1 cellular context compared by ENCODE assay signal in the genomic region with DNA sequence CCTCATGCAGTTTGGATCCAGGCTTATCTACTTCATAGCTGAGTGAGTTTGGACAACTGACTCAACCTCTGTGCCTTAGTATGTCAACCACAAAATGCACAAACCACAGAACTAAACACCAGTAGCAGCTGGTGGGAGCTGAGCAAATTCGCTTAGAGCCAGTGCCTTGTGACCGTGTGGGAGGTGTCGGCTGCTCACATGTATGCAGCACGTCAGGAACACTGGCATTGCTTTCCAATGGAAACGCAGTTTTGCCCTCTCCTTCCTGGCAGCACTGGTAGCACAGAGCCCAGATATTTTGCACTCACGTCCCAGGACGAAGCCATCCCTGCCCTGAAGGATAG.
TF ChIP-seq lines count a peak whose summit lies in the region.

No MANE protein-coding gene starts in this region.

TF ChIP-seq in K562, 482 proteins besides CTCF, POLR2A, EP300 and RAD21 (continued from another document and continues in another):
- TF ChIP-seq FOXK2 (conservative IDR thresholded peaks at IDR 0.05 in 1 of 2, IDR thresholded peaks at IDR 0.05 in 1 of 2; ENCODE audit: low read depth in 2 of 2): no peak; a peak in 1 of 4 replicates
- no peak for TF ChIP-seq CHD1 (IDR thresholded peaks at IDR 0.05; ENCODE audit: low read length)
- no peak for TF ChIP-seq ZNF644 (tag; IDR thresholded peaks at IDR 0.05; ENCODE audit: low read depth)
- no peak for TF ChIP-seq KLF6 (CRISPR knock-in tag; IDR thresholded peaks at IDR 0.05; ENCODE audit: borderline replicate concordance)
- TF ChIP-seq, protein P1, sequence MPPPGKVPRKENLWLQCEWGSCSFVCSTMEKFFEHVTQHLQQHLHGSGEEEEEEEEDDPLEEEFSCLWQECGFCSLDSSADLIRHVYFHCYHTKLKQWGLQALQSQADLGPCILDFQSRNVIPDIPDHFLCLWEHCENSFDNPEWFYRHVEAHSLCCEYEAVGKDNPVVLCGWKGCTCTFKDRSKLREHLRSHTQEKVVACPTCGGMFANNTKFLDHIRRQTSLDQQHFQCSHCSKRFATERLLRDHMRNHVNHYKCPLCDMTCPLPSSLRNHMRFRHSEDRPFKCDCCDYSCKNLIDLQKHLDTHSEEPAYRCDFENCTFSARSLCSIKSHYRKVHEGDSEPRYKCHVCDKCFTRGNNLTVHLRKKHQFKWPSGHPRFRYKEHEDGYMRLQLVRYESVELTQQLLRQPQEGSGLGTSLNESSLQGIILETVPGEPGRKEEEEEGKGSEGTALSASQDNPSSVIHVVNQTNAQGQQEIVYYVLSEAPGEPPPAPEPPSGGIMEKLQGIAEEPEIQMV (tag; conservative IDR thresholded peaks at IDR 0.05; ENCODE audit: low read depth): no peak
- 0 out of 2 replicates have a peak, but pooled peaks have one; percentile 34 for TF ChIP-seq ATF7 (IDR thresholded peaks at IDR 0.05)
- TF ChIP-seq ZNF444 (CRISPR knock-in tag; IDR thresholded peaks at IDR 0.05): no peak
- TF ChIP-seq STAG1 (CRISPR knock-in tag; IDR thresholded peaks at IDR 0.05; ENCODE audit: borderline replicate concordance): no peak
- TF ChIP-seq HOXB6 (CRISPR knock-in tag; IDR thresholded peaks at IDR 0.05; ENCODE audit: borderline replicate concordance): no peak
- TF ChIP-seq HNRNPK (IDR thresholded peaks at IDR 0.05; ENCODE audit: low read depth, low read length, poor library complexity, severe bottlenecking): no peak
- no peak for TF ChIP-seq HMGN3 (IDR thresholded peaks at IDR 0.05; ENCODE audit: borderline replicate concordance, extremely low read depth, insufficient read length, low read depth, low read length)
- no peak for TF ChIP-seq TBP (optimal IDR thresholded peaks at IDR 0.05; ENCODE audit: low read depth, low read length)
- TF ChIP-seq TRIM24 (IDR thresholded peaks at IDR 0.05): no peak; a peak in 1 of 4 replicates
- no peak for TF ChIP-seq BRF1 (IDR thresholded peaks at IDR 0.05; ENCODE audit: borderline replicate concordance, extremely low read depth, insufficient read length)
- peak; percentile 46 for TF ChIP-seq ZFX (CRISPR knock-in tag; IDR thresholded peaks at IDR 0.05)
- TF ChIP-seq MYBL2 (IDR thresholded peaks at IDR 0.05; ENCODE audit: low read depth): no peak
- TF ChIP-seq MYBL2 (CRISPR knock-in tag; IDR thresholded peaks at IDR 0.05; ENCODE audit: borderline replicate concordance): no peak
- TF ChIP-seq RHOXF2B (CRISPR knock-in tag; conservative IDR thresholded peaks at IDR 0.05): no peak
- TF ChIP-seq BHLHE40 (IDR thresholded peaks at IDR 0.05; ENCODE audit: low read length): peak; percentile 77
- no peak for TF ChIP-seq STAT5B (CRISPR knock-in tag; IDR thresholded peaks at IDR 0.05)
- TF ChIP-seq TRIM28 (IDR thresholded peaks at IDR 0.05): no peak
- peak; percentile 57; the same call in 1 of the 2 replicates for TF ChIP-seq SP1 (CRISPR knock-in tag; IDR thresholded peaks at IDR 0.05)
- TF ChIP-seq, protein P2, sequence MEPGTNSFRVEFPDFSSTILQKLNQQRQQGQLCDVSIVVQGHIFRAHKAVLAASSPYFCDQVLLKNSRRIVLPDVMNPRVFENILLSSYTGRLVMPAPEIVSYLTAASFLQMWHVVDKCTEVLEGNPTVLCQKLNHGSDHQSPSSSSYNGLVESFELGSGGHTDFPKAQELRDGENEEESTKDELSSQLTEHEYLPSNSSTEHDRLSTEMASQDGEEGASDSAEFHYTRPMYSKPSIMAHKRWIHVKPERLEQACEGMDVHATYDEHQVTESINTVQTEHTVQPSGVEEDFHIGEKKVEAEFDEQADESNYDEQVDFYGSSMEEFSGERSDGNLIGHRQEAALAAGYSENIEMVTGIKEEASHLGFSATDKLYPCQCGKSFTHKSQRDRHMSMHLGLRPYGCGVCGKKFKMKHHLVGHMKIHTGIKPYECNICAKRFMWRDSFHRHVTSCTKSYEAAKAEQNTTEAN (CRISPR knock-in tag; IDR thresholded peaks at IDR 0.05): no peak
- TF ChIP-seq ZNF24 (IDR thresholded peaks at IDR 0.05): no peak
- TF ChIP-seq STAT5A (IDR thresholded peaks at IDR 0.05; ENCODE audit: borderline replicate concordance, low read length): no peak
- no peak for TF ChIP-seq NCOR1 (IDR thresholded peaks at IDR 0.05)
- TF ChIP-seq L3MBTL2 (IDR thresholded peaks at IDR 0.05): peak; percentile 61
- TF ChIP-seq ZNF76 (CRISPR knock-in tag; IDR thresholded peaks at IDR 0.05; ENCODE audit: borderline replicate concordance): no peak
- no peak for TF ChIP-seq ARHGAP35 (IDR thresholded peaks at IDR 0.05; ENCODE audit: partially characterized antibody)
- TF ChIP-seq ZNF3 (CRISPR knock-in tag; IDR thresholded peaks at IDR 0.05): no peak
- no peak for TF ChIP-seq ZNF764 (CRISPR knock-in tag; IDR thresholded peaks at IDR 0.05; ENCODE audit: low read depth)
- no peak for TF ChIP-seq PHF21A (IDR thresholded peaks at IDR 0.05; ENCODE audit: borderline replicate concordance, low read depth)
- no peak for TF ChIP-seq ZNF175 (CRISPR knock-in tag; IDR thresholded peaks at IDR 0.05; ENCODE audit: low read depth)
- TF ChIP-seq NCOA4 (IDR thresholded peaks at IDR 0.05; ENCODE audit: partially characterized antibody): no peak
- TF ChIP-seq YBX1 (IDR thresholded peaks at IDR 0.05): no peak
- no peak for TF ChIP-seq U2AF1 (optimal IDR thresholded peaks at IDR 0.05; ENCODE audit: low read depth, low read length)
- TF ChIP-seq FIP1L1 (IDR thresholded peaks at IDR 0.05; ENCODE audit: low read depth, low read length, poor library complexity, severe bottlenecking): no peak
- peak; percentile 35; the same call in 1 of the 2 replicates for TF ChIP-seq ZNF121 (CRISPR knock-in tag; conservative IDR thresholded peaks at IDR 0.05)
- no peak for TF ChIP-seq SRSF3 (IDR thresholded peaks at IDR 0.05; ENCODE audit: insufficient read depth, low read length)
- no peak for TF ChIP-seq HNRNPL (IDR thresholded peaks at IDR 0.05; ENCODE audit: low read depth, low read length)
- TF ChIP-seq, protein P3, sequence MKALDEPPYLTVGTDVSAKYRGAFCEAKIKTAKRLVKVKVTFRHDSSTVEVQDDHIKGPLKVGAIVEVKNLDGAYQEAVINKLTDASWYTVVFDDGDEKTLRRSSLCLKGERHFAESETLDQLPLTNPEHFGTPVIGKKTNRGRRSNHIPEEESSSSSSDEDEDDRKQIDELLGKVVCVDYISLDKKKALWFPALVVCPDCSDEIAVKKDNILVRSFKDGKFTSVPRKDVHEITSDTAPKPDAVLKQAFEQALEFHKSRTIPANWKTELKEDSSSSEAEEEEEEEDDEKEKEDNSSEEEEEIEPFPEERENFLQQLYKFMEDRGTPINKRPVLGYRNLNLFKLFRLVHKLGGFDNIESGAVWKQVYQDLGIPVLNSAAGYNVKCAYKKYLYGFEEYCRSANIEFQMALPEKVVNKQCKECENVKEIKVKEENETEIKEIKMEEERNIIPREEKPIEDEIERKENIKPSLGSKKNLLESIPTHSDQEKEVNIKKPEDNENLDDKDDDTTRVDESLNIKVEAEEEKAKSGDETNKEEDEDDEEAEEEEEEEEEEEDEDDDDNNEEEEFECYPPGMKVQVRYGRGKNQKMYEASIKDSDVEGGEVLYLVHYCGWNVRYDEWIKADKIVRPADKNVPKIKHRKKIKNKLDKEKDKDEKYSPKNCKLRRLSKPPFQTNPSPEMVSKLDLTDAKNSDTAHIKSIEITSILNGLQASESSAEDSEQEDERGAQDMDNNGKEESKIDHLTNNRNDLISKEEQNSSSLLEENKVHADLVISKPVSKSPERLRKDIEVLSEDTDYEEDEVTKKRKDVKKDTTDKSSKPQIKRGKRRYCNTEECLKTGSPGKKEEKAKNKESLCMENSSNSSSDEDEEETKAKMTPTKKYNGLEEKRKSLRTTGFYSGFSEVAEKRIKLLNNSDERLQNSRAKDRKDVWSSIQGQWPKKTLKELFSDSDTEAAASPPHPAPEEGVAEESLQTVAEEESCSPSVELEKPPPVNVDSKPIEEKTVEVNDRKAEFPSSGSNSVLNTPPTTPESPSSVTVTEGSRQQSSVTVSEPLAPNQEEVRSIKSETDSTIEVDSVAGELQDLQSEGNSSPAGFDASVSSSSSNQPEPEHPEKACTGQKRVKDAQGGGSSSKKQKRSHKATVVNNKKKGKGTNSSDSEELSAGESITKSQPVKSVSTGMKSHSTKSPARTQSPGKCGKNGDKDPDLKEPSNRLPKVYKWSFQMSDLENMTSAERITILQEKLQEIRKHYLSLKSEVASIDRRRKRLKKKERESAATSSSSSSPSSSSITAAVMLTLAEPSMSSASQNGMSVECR (CRISPR knock-in tag; IDR thresholded peaks at IDR 0.05): no peak
- TF ChIP-seq, protein P4, sequence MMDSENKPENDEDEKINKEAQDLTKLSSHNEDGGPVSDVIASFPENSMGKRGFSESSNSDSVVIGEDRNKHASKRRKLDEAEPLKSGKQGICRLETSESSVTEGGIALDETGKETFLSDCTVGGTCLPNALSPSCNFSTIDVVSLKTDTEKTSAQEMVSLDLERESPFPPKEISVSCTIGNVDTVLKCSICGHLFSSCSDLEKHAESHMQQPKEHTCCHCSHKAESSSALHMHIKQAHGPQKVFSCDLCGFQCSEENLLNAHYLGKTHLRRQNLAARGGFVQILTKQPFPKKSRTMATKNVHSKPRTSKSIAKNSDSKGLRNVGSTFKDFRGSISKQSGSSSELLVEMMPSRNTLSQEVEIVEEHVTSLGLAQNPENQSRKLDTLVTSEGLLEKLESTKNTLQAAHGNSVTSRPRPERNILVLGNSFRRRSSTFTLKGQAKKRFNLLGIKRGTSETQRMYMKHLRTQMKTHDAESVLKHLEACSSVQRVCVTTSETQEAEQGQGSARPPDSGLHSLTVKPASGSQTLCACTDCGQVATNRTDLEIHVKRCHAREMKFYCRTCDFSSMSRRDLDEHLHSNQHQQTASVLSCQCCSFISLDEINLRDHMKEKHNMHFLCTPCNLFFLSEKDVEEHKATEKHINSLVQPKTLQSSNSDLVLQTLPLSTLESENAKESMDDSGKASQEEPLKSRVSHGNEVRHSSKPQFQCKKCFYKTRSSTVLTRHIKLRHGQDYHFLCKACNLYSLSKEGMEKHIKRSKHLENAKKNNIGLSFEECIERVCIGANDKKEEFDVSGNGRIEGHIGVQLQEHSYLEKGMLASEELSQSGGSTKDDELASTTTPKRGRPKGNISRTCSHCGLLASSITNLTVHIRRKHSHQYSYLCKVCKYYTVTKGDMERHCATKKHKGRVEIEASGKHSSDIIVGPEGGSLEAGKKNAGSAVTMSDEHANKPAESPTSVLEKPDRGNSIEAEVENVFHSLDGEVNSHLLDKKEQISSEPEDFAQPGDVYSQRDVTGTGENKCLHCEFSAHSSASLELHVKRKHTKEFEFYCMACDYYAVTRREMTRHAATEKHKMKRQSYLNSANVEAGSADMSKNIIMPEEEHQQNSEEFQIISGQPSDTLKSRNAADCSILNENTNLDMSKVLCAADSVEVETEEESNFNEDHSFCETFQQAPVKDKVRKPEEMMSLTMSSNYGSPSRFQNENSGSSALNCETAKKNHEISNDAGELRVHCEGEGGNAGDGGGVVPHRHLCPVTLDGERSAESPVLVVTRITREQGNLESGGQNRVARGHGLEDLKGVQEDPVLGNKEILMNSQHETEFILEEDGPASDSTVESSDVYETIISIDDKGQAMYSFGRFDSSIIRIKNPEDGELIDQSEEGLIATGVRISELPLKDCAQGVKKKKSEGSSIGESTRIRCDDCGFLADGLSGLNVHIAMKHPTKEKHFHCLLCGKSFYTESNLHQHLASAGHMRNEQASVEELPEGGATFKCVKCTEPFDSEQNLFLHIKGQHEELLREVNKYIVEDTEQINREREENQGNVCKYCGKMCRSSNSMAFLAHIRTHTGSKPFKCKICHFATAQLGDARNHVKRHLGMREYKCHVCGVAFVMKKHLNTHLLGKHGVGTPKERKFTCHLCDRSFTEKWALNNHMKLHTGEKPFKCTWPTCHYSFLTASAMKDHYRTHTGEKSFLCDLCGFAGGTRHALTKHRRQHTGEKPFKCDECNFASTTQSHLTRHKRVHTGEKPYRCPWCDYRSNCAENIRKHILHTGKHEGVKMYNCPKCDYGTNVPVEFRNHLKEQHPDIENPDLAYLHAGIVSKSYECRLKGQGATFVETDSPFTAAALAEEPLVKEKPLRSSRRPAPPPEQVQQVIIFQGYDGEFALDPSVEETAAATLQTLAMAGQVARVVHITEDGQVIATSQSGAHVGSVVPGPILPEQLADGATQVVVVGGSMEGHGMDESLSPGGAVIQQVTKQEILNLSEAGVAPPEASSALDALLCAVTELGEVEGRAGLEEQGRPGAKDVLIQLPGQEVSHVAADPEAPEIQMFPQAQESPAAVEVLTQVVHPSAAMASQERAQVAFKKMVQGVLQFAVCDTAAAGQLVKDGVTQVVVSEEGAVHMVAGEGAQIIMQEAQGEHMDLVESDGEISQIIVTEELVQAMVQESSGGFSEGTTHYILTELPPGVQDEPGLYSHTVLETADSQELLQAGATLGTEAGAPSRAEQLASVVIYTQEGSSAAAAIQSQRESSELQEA (IDR thresholded peaks at IDR 0.05; ENCODE audit: low read depth): no peak
- TF ChIP-seq ZNF589 (CRISPR knock-in tag; IDR thresholded peaks at IDR 0.05; ENCODE audit: low read depth): no peak
- TF ChIP-seq FOXM1 (IDR thresholded peaks at IDR 0.05; ENCODE audit: low read depth): no peak
- TF ChIP-seq FOXM1 (CRISPR knock-in tag; IDR thresholded peaks at IDR 0.05; ENCODE audit: low read depth): no peak
- TF ChIP-seq DNMT1 (IDR thresholded peaks at IDR 0.05): no peak
- no peak for TF ChIP-seq NBN (IDR thresholded peaks at IDR 0.05; ENCODE audit: low read depth)
- no peak for TF ChIP-seq SREBF2 (CRISPR knock-in tag; IDR thresholded peaks at IDR 0.05)
- no peak for TF ChIP-seq SLC30A9 (CRISPR knock-in tag; IDR thresholded peaks at IDR 0.05)
- no peak for TF ChIP-seq MTA2 (IDR thresholded peaks at IDR 0.05; ENCODE audit: low read depth)
- TF ChIP-seq, protein P5, sequence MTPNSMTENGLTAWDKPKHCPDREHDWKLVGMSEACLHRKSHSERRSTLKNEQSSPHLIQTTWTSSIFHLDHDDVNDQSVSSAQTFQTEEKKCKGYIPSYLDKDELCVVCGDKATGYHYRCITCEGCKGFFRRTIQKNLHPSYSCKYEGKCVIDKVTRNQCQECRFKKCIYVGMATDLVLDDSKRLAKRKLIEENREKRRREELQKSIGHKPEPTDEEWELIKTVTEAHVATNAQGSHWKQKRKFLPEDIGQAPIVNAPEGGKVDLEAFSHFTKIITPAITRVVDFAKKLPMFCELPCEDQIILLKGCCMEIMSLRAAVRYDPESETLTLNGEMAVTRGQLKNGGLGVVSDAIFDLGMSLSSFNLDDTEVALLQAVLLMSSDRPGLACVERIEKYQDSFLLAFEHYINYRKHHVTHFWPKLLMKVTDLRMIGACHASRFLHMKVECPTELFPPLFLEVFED (CRISPR knock-in tag; conservative IDR thresholded peaks at IDR 0.05): no peak
- no peak for TF ChIP-seq ILK (tag; IDR thresholded peaks at IDR 0.05; ENCODE audit: borderline replicate concordance, low read depth)
- TF ChIP-seq KLF13 (tag; IDR thresholded peaks at IDR 0.05; ENCODE audit: borderline replicate concordance, low read depth): no peak
- TF ChIP-seq, protein P6, sequence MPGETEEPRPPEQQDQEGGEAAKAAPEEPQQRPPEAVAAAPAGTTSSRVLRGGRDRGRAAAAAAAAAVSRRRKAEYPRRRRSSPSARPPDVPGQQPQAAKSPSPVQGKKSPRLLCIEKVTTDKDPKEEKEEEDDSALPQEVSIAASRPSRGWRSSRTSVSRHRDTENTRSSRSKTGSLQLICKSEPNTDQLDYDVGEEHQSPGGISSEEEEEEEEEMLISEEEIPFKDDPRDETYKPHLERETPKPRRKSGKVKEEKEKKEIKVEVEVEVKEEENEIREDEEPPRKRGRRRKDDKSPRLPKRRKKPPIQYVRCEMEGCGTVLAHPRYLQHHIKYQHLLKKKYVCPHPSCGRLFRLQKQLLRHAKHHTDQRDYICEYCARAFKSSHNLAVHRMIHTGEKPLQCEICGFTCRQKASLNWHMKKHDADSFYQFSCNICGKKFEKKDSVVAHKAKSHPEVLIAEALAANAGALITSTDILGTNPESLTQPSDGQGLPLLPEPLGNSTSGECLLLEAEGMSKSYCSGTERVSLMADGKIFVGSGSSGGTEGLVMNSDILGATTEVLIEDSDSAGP (CRISPR knock-in tag; IDR thresholded peaks at IDR 0.05): no peak
